1 cellular context compared by ENCODE assay signal in genomic region chr17:8859029-8859803, GRCh38.
TF ChIP-seq lines count a peak whose summit lies in the region.

No MANE protein-coding gene starts in this region.

TF ChIP-seq in SK-N-SH treated with all-trans-retinoic acid at 6 μM for 48 hours, 23 proteins besides CTCF, POLR2A, EP300 and RAD21 (continued from another document):
- TF ChIP-seq TSHZ2 (CRISPR knock-in tag; IDR thresholded peaks at IDR 0.05), result no peak
- no peak for TF ChIP-seq RARB (CRISPR knock-in tag; IDR thresholded peaks at IDR 0.05)
- TF ChIP-seq ZNF70 (CRISPR knock-in tag; IDR thresholded peaks at IDR 0.05), result no peak
- TF ChIP-seq, protein P1, sequence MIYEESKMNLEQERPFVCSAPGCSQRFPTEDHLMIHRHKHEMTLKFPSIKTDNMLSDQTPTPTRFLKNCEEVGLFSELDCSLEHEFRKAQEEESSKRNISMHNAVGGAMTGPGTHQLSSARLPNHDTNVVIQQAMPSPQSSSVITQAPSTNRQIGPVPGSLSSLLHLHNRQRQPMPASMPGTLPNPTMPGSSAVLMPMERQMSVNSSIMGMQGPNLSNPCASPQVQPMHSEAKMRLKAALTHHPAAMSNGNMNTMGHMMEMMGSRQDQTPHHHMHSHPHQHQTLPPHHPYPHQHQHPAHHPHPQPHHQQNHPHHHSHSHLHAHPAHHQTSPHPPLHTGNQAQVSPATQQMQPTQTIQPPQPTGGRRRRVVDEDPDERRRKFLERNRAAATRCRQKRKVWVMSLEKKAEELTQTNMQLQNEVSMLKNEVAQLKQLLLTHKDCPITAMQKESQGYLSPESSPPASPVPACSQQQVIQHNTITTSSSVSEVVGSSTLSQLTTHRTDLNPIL (CRISPR knock-in tag; IDR thresholded peaks at IDR 0.05; ENCODE audit: low read depth), result no peak
